ENCODE assay signal across 1 cellular context in the genomic region with DNA sequence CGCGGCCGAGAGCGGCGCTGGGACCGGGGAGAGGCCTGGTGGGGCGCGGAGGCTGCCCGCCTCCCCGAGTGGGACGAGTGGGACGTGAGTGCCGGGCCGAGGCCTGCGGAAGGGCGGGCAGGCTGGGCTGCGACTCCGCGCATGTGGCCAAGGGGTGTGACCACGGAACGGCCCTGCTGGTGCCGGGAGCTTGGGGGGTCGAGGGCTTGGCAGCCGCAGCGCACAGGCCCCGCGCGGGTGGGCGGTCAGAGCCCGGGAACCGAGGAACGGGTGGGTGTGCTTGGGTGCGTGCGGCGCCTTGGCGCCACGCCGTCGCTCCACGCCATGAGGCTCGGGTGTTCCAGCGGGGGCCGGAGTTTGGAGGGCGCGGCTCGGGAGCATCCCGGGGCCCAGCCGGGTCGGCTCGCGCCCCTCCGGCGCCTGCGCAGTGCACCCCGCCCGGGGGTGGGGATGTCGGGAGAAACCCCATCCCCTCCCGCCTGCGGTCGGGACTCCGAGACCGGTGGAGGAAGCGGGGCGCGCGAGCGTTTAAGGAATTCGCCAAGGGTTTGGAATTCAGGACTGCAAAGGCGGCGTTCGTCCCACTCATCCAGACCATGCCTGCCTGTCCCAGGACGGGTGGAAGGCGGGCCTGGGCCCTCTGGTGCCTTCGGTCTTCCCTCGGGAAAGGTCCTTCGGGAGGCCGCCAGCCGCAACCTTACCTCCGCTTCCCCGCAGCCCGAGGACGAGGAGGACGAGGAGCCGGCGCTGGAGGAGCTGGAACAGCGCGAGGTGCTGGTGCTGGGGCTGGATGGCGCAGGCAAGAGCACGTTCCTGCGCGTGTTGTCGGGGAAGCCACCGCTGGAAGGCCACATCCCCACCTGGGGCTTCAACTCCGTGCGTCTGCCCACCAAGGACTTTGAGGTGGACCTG.
TF ChIP-seq lines count a peak whose summit lies in the region.

No MANE protein-coding gene starts in this region.

TF ChIP-seq in H1, 55 proteins besides CTCF, POLR2A, EP300 and RAD21:
- TF ChIP-seq SUZ12 (IDR thresholded peaks at IDR 0.05; ENCODE audit: low read length) (peak; percentile 51; the same call in 1 of the 2 replicates), BACH1 (IDR thresholded peaks at IDR 0.05; ENCODE audit: low read length) (no peak), ASH2L (IDR thresholded peaks at IDR 0.05; ENCODE audit: low read length) (peak; percentile 18), POU5F1 (IDR thresholded peaks at IDR 0.05; ENCODE audit: low read depth, low read length) (no peak), EZH2 (IDR thresholded peaks at IDR 0.05; ENCODE audit: low read depth, low read length, severe bottlenecking) (peak; percentile 56), JUN (IDR thresholded peaks at IDR 0.05; ENCODE audit: low read depth, low read length) (no peak), NRF1 (IDR thresholded peaks at IDR 0.05; ENCODE audit: low read depth, low read length) (peak; percentile 64), KDM4A (IDR thresholded peaks at IDR 0.05; ENCODE audit: low read depth, low read length, severe bottlenecking) (peak; percentile 99), KDM1A (IDR thresholded peaks at IDR 0.05; ENCODE audit: borderline replicate concordance, low read length) (no peak), PHF8 (conservative IDR thresholded peaks at IDR 0.05; ENCODE audit: low read depth, low read length) (peak; percentile 53; the same call in 1 of the 2 replicates), HDAC2 (IDR thresholded peaks at IDR 0.05; ENCODE audit: borderline replicate concordance in 1 of 2, low read depth in 2 of 2, low read length in 2 of 2) (0 out of 4 replicates have a peak, but pooled peaks of 1 of the 2 experiments have one; percentile 81)
- TF ChIP-seq, protein P1, sequence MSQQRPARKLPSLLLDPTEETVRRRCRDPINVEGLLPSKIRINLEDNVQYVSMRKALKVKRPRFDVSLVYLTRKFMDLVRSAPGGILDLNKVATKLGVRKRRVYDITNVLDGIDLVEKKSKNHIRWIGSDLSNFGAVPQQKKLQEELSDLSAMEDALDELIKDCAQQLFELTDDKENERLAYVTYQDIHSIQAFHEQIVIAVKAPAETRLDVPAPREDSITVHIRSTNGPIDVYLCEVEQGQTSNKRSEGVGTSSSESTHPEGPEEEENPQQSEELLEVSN (IDR thresholded peaks at IDR 0.05): peak; percentile 85
- TF ChIP-seq, protein P2, sequence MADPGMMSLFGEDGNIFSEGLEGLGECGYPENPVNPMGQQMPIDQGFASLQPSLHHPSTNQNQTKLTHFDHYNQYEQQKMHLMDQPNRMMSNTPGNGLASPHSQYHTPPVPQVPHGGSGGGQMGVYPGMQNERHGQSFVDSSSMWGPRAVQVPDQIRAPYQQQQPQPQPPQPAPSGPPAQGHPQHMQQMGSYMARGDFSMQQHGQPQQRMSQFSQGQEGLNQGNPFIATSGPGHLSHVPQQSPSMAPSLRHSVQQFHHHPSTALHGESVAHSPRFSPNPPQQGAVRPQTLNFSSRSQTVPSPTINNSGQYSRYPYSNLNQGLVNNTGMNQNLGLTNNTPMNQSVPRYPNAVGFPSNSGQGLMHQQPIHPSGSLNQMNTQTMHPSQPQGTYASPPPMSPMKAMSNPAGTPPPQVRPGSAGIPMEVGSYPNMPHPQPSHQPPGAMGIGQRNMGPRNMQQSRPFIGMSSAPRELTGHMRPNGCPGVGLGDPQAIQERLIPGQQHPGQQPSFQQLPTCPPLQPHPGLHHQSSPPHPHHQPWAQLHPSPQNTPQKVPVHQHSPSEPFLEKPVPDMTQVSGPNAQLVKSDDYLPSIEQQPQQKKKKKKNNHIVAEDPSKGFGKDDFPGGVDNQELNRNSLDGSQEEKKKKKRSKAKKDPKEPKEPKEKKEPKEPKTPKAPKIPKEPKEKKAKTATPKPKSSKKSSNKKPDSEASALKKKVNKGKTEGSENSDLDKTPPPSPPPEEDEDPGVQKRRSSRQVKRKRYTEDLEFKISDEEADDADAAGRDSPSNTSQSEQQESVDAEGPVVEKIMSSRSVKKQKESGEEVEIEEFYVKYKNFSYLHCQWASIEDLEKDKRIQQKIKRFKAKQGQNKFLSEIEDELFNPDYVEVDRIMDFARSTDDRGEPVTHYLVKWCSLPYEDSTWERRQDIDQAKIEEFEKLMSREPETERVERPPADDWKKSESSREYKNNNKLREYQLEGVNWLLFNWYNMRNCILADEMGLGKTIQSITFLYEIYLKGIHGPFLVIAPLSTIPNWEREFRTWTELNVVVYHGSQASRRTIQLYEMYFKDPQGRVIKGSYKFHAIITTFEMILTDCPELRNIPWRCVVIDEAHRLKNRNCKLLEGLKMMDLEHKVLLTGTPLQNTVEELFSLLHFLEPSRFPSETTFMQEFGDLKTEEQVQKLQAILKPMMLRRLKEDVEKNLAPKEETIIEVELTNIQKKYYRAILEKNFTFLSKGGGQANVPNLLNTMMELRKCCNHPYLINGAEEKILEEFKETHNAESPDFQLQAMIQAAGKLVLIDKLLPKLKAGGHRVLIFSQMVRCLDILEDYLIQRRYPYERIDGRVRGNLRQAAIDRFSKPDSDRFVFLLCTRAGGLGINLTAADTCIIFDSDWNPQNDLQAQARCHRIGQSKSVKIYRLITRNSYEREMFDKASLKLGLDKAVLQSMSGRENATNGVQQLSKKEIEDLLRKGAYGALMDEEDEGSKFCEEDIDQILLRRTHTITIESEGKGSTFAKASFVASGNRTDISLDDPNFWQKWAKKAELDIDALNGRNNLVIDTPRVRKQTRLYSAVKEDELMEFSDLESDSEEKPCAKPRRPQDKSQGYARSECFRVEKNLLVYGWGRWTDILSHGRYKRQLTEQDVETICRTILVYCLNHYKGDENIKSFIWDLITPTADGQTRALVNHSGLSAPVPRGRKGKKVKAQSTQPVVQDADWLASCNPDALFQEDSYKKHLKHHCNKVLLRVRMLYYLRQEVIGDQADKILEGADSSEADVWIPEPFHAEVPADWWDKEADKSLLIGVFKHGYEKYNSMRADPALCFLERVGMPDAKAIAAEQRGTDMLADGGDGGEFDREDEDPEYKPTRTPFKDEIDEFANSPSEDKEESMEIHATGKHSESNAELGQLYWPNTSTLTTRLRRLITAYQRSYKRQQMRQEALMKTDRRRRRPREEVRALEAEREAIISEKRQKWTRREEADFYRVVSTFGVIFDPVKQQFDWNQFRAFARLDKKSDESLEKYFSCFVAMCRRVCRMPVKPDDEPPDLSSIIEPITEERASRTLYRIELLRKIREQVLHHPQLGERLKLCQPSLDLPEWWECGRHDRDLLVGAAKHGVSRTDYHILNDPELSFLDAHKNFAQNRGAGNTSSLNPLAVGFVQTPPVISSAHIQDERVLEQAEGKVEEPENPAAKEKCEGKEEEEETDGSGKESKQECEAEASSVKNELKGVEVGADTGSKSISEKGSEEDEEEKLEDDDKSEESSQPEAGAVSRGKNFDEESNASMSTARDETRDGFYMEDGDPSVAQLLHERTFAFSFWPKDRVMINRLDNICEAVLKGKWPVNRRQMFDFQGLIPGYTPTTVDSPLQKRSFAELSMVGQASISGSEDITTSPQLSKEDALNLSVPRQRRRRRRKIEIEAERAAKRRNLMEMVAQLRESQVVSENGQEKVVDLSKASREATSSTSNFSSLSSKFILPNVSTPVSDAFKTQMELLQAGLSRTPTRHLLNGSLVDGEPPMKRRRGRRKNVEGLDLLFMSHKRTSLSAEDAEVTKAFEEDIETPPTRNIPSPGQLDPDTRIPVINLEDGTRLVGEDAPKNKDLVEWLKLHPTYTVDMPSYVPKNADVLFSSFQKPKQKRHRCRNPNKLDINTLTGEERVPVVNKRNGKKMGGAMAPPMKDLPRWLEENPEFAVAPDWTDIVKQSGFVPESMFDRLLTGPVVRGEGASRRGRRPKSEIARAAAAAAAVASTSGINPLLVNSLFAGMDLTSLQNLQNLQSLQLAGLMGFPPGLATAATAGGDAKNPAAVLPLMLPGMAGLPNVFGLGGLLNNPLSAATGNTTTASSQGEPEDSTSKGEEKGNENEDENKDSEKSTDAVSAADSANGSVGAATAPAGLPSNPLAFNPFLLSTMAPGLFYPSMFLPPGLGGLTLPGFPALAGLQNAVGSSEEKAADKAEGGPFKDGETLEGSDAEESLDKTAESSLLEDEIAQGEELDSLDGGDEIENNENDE (IDR thresholded peaks at IDR 0.05; ENCODE audit: insufficient replicate concordance, low read length): no peak
- TF ChIP-seq, protein P3, sequence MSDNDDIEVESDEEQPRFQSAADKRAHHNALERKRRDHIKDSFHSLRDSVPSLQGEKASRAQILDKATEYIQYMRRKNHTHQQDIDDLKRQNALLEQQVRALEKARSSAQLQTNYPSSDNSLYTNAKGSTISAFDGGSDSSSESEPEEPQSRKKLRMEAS (IDR thresholded peaks at IDR 0.05): peak; percentile 91
